ENCODE assay signal across 8 cellular contexts in genomic region chr18:25503567-25504081, GRCh38.
DNase-seq lines count a peak whose midpoint lies in the region; FAIRE-seq and TF ChIP-seq lines count a peak whose summit lies in the region.

No MANE protein-coding gene starts in this region.

- H3K4me2 ChIP-seq in MM.1S (ENCODE audit: low read depth, low read length): no peak overlapping the region

- intact Hi-C loops in activated CD4-positive, alpha-beta T cell treated with anti-CD3 and anti-CD28 coated beads, Interleukin-2, amount 10 ng/mL, durations not matched to agents 24 days and 14 days (cut with micrococcal nuclease): no loop called here

- no peaks in the 10 kb centered on the region for H3K36me3 Mint-ChIP-seq in activated CD4-positive, alpha-beta T cell treated with anti-CD3 and anti-CD28 coated beads, Interleukin-2, amount 10 ng/mL, durations not matched to agents 24 days and 14 days (ENCODE audit: low read depth)

- no peaks in the 10 kb centered on the region for H3K9me2 ChIP-seq in MM.1S (replicated peaks; ENCODE audit: insufficient read depth, low read length)

- H2AFZ ChIP-seq in MM.1S (ENCODE audit: low read length): no peak overlapping the region

- no peaks in the 10 kb centered on the region for H3K27me3 ChIP-seq in MM.1S (replicated peaks; ENCODE audit: insufficient read depth, low read length)

- no peaks in the 10 kb centered on the region for H3K4me1 Mint-ChIP-seq in activated CD4-positive, alpha-beta T cell treated with anti-CD3 and anti-CD28 coated beads, Interleukin-2, amount 10 ng/mL, durations not matched to agents 24 days and 14 days

- H3K9me3 ChIP-seq in MM.1S (replicated peaks; ENCODE audit: insufficient read depth, low read length): no peaks in the 10 kb centered on the region

- H3K36me3 ChIP-seq in MM.1S (replicated peaks; ENCODE audit: insufficient read depth, low read length): no peaks in the 10 kb centered on the region

- no peak overlapping the region for H3K9ac ChIP-seq in MM.1S (ENCODE audit: low read length)

- TF ChIP-seq CTCF in choroid plexus epithelial cell (conservative IDR thresholded peaks at IDR 0.05; ENCODE audit: low read depth, low read length): no peak
- no peak for TF ChIP-seq CTCF in MM.1S (IDR thresholded peaks at IDR 0.05; ENCODE audit: low read length)
- no peak for TF ChIP-seq CTCF in D721Med (IDR thresholded peaks at IDR 0.05; ENCODE audit: insufficient read depth, missing control alignments)

- no peak overlapping the region for H3K27ac Mint-ChIP-seq in activated CD4-positive, alpha-beta T cell treated with anti-CD3 and anti-CD28 coated beads, Interleukin-2, amount 10 ng/mL, durations not matched to agents 24 days and 14 days

- no peak overlapping the region for H3K4me3 Mint-ChIP-seq in activated CD4-positive, alpha-beta T cell treated with anti-CD3 and anti-CD28 coated beads, Interleukin-2, amount 10 ng/mL, durations not matched to agents 24 days and 14 days

- no peak for FAIRE-seq in D721Med (lab: Jason Lieb, UNC)

- no peaks in the 10 kb centered on the region for H3K9me3 Mint-ChIP-seq in activated CD4-positive, alpha-beta T cell treated with anti-CD3 and anti-CD28 coated beads, Interleukin-2, amount 10 ng/mL, durations not matched to agents 24 days and 14 days

- no peaks in the 10 kb centered on the region for H3K79me2 ChIP-seq in MM.1S (ENCODE audit: low read length)

- H4K20me1 ChIP-seq in MM.1S (ENCODE audit: insufficient read depth, low read length): no peaks in the 10 kb centered on the region

- H3K4me1 ChIP-seq in MM.1S (ENCODE audit: low read length): no peaks in the 10 kb centered on the region

- DNase-seq in DMS 273 treated with DMSO at 0.1 percent for 48 hours (lab: John Stamatoyannopoulos, UW) (peak; percentile 24), NCI-H524 treated with DMSO at 0.1 percent for 48 hours (lab: John Stamatoyannopoulos, UW) (peak; percentile 30), choroid plexus epithelial cell (ENCODE audit: low read depth) (peak; percentile 84), islet precursor cell (peak; percentile 71), smooth muscle cell of the brain vasculature (ENCODE audit: low read depth, low spot score) (peak; percentile 57), MM.1S (no peak), D721Med (ENCODE audit: insufficient read length, low spot score) (no peak)
- DNase-seq in activated CD4-positive, alpha-beta T cell treated with anti-CD3 and anti-CD28 coated beads, Interleukin-2, amount 10 ng/mL, durations not matched to agents 24 days and 14 days: no peak

- H3K27ac ChIP-seq in MM.1S (ENCODE audit: low read length): no peak overlapping the region

- peak overlapping the region; percentile 45 for H3K4me3 ChIP-seq in choroid plexus epithelial cell (ENCODE audit: low read depth, low read length)
- H3K4me3 ChIP-seq in MM.1S (ENCODE audit: low read length): no peak overlapping the region

- peaks cover 2% of the 10 kb centered on the region for H3K27me3 Mint-ChIP-seq in activated CD4-positive, alpha-beta T cell treated with anti-CD3 and anti-CD28 coated beads, Interleukin-2, amount 10 ng/mL, durations not matched to agents 24 days and 14 days

- H3F3A ChIP-seq in MM.1S (ENCODE audit: insufficient read depth, low read length): no peaks in the 10 kb centered on the region

Comparison
In these comparisons a context has a peak if more than half of its experiments do, and no peak if none do; other contexts are left out.
1. DNase-seq: peak in DMS 273 treated with DMSO at 0.1 percent for 48 hours (single experiment), NCI-H524 treated with DMSO at 0.1 percent for 48 hours (single experiment), choroid plexus epithelial cell (single experiment), islet precursor cell (single experiment) and smooth muscle cell of the brain vasculature (single experiment); none in MM.1S (single experiment), activated CD4-positive, alpha-beta T cell treated with anti-CD3 and anti-CD28 coated beads, Interleukin-2, amount 10 ng/mL, durations not matched to agents 24 days and 14 days (single experiment) and D721Med (single experiment).